8 cellular contexts compared by ENCODE assay signal in genomic region chr7:39609084-39609461, GRCh38. TPM values are rescaled to one million over a fixed set of nuclear protein-coding genes. Genes with fewer than 3 reads are reported as not detected.
DNase-seq lines count a peak whose midpoint lies in the region; ATAC-seq and TF ChIP-seq lines count a peak whose summit lies in the region.

No MANE protein-coding gene starts in this region.

- peaks cover 49% of the 10 kb centered on the region for H3K27me3 Mint-ChIP-seq in T-helper 17 cell

- no peaks in the 10 kb centered on the region for H3K27me3 ChIP-seq in rectal smooth muscle tissue (ENCODE audit: control insufficient read depth, insufficient read depth, low read length)

- H3K36me3 ChIP-seq in rectal smooth muscle tissue (ENCODE audit: control insufficient read depth, insufficient read depth, low read length), result no peaks in the 10 kb centered on the region

- peak; percentile 70 for DNase-seq in EL
- no peak for DNase-seq in T-helper 17 cell
- peak; percentile 40 for DNase-seq in foreskin melanocyte
- DNase-seq in NCI-H446 treated with DMSO at 0.1 percent for 48 hours (lab: John Stamatoyannopoulos, UW), result no peak
- DNase-seq in RWPE1 (ENCODE audit: low spot score), result no peak

- H3K27ac Mint-ChIP-seq in T-helper 17 cell, result peak overlapping the region; percentile 88

- TF ChIP-seq CTCF in RWPE1 (conservative IDR thresholded peaks at IDR 0.05; ENCODE audit: low read depth), result no peak

- H3K36me3 Mint-ChIP-seq in T-helper 17 cell (ENCODE audit: low read depth), result peaks cover 5% of the 10 kb centered on the region

- CTCF ChIA-PET in RWPE1 (lab: Yijun Ruan, JAX), result no interaction called here

- H3K4me3 Mint-ChIP-seq in T-helper 17 cell, result peak overlapping the region; percentile 71

- H3K9me3 ChIP-seq in T-helper 17 cell (ENCODE audit: control insufficient read depth, low read length, poor library complexity, severe bottlenecking), result no peaks in the 10 kb centered on the region

- H3K4me3 ChIP-seq in rectal smooth muscle tissue (ENCODE audit: low read length), result peak overlapping the region; percentile 29

- ATAC-seq in T-helper 17 cell (no peak), GM21390 (IDR thresholded peaks at IDR 0.05; ENCODE audit: unreplicated experiment) (no peak), GM21529 (IDR thresholded peaks at IDR 0.05; ENCODE audit: unreplicated experiment) (no peak)

- POLR2A ChIA-PET in RWPE1 (lab: Yijun Ruan, JAX; ENCODE audit: low non-redundant PET), result no interaction called here

- peaks cover 30% of the 10 kb centered on the region for H3K4me1 Mint-ChIP-seq in T-helper 17 cell

- H3K4me1 ChIP-seq in rectal smooth muscle tissue (ENCODE audit: control insufficient read depth, insufficient read depth, low read length), result no peaks in the 10 kb centered on the region

- no peak overlapping the region for H3K9ac ChIP-seq in rectal smooth muscle tissue (ENCODE audit: low read length)

- H3K27ac ChIP-seq in rectal smooth muscle tissue (ENCODE audit: low read depth, low read length) (no peak overlapping the region), RWPE1 (no peak overlapping the region)

RNA-seq across cellular contexts. Expression of gene RALA, which starts 14.3 kb away (rescaled TPM):
- total RNA-seq in T-helper 17 cell, result 10 to 100 TPM; 22.4 to 27.1 TPM

RNA-seq across cellular contexts. Expression of gene YAE1, which starts 42.9 kb away (rescaled TPM):
- 1 to 10 TPM; 3.7 to 6.6 TPM for total RNA-seq in T-helper 17 cell

Comparison
In these comparisons a context has a peak if more than half of its experiments do, and no peak if none do; other contexts are left out.
1. DNase-seq: peak in EL (single experiment) and foreskin melanocyte (single experiment); none in T-helper 17 cell (0 of 3), NCI-H446 treated with DMSO at 0.1 percent for 48 hours (single experiment) and RWPE1 (single experiment).